9 cellular contexts compared by ENCODE assay signal in the genomic region with DNA sequence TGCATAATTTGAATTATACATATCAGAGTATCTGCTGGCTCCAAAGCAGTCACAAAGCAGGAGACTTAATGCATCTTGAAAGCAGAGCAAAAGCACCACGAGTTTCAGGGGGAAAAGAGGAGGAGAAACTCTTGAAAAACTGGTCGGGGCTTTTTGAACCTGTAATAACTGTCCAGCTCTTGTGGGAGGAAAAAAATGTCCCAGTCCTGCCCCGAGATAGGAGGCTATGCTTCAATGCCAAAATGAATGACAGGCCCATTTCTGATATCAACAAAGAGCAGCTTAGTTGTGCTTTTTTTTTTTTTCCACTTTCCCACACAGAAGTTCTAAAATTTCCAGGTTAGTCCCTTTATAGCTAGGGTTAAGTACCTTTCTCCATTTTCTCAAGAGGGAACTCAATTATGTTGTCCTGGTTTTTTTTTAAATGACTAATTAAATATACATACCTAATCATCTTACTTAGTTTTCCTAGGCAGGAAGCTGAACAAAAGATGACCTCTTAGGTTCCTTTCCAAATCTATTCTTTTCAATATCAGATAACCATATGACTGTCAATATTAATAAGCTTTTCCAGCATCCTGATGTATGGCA.
DNase-seq lines count a peak whose midpoint lies in the region; ATAC-seq and TF ChIP-seq lines count a peak whose summit lies in the region.
"Had no signal": no experiment of that assay in that cellular context is flagged by ENCODE, and none has a peak within 500 bp of the region (broad histone marks: within the 10 kb centered on the region; RNA-seq: fewer than 3 reads in every experiment).

No MANE protein-coding gene starts in this region.

- H3K4me3 Mint-ChIP-seq in neural crest cell = peak overlapping the region; percentile 65

- peaks cover 41% of the 10 kb centered on the region for H3K4me1 Mint-ChIP-seq in neural crest cell

- no peaks in the 10 kb centered on the region for H3K27me3 Mint-ChIP-seq in neural crest cell (ENCODE audit: low read depth)
- H3K27me3 Mint-ChIP-seq: central memory CD8-positive, alpha-beta T cell had no signal

- no peak overlapping the region for H3K27ac Mint-ChIP-seq in neural crest cell (ENCODE audit: unreplicated experiment)

- ATAC-seq in HG02610 (IDR thresholded peaks at IDR 0.05; ENCODE audit: unreplicated experiment) = peak; percentile 59
- no peak for ATAC-seq in stimulated activated naive CD8-positive, alpha-beta T cell treated with anti-CD3 and anti-CD28 coated beads, Interleukin-15, Interleukin-2, amounts not matched to agents 100 U/mL and 50 U/mL, for 24 hours
- no peak for ATAC-seq in HG03469 (IDR thresholded peaks at IDR 0.05; ENCODE audit: unreplicated experiment)

- peaks cover 3% of the 10 kb centered on the region for H3K36me3 Mint-ChIP-seq in neural crest cell (ENCODE audit: low read depth)

- H3K9me3 Mint-ChIP-seq in neural crest cell = no peaks in the 10 kb centered on the region
- H3K9me3 Mint-ChIP-seq: central memory CD8-positive, alpha-beta T cell had no signal

- POLR2A ChIA-PET in GM10248 (lab: Yijun Ruan, JAX) = no interaction called here

- CTCF ChIA-PET in GM10248 (lab: Yijun Ruan, JAX) = interaction anchor here (0.6 to 1.7 kb wide), 10 partner anchors 11 to 250 kb away, joined by 3 to 5 read pairs (median 3); no protein-coding TSS in a partner anchor

- TF ChIP-seq CTCF in GM10248 (IDR thresholded peaks at IDR 0.05; ENCODE audit: control extremely low read depth, extremely low read depth, low read depth, missing control alignments) (no peak), neural crest cell (conservative IDR thresholded peaks at IDR 0.05) (no peak)

- DNase-seq in GM10248 (ENCODE audit: extremely low spot score) (peak; percentile 49), SK-N-DZ (ENCODE audit: low spot score) (peak; percentile 74), neural crest cell (ENCODE audit: low read depth, low spot score) (no peak), SKM-1 treated with dmso at 0.1 percent for 144 hours (lab: John Stamatoyannopoulos, UW; ENCODE audit: unreplicated experiment) (no peak)
- DNase-seq in stimulated activated naive CD8-positive, alpha-beta T cell treated with anti-CD3 and anti-CD28 coated beads, Interleukin-15, Interleukin-2, amounts not matched to agents 100 U/mL and 50 U/mL, for 24 hours = no peak
- no peak for DNase-seq in stimulated activated naive CD4-positive, alpha-beta T cell (lab: John Stamatoyannopoulos, UW)

Comparison
In these comparisons a context has a peak if more than half of its experiments do, and no peak if none do; other contexts are left out.
1. DNase-seq: peak in GM10248 (single experiment) and SK-N-DZ (single experiment); none in neural crest cell (single experiment), stimulated activated naive CD8-positive, alpha-beta T cell treated with anti-CD3 and anti-CD28 coated beads, Interleukin-15, Interleukin-2, amounts not matched to agents 100 U/mL and 50 U/mL, for 24 hours (single experiment), stimulated activated naive CD4-positive, alpha-beta T cell (0 of 6) and SKM-1 treated with dmso at 0.1 percent for 144 hours (single experiment).